In the genomic region with DNA sequence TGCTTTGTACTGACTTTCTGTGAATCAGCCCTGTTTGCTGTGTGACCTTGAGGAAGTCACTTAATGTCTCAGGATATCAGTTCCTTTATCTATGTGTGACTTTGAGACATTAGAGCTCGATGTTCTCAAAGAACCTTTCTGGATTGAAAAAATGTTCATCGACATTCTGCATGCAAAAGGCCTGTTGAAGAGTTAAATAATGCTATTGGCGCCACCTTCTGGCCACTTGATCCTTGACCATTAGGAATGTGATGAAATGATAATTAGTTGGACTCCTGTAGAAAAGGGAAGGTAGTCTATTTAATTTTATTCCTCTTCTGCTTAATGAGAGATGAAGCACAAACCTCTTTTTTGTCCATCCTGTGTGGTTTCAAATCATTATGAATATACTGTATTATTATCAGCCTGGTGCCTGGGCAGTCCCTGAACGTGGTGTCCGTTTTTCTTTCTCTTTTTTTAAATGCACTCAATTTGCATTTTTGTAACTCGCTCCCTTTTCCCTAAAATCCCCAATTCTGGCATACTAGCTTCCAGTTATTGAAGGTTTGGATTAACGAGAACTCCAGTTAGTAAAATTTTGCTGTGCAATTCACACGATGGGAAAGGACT, we compare ENCODE assay signal across 8 cellular contexts. TPM values are rescaled to one million over a fixed set of nuclear protein-coding genes. Genes with fewer than 3 reads are reported as not detected.
DNase-seq lines count a peak whose midpoint lies in the region; ATAC-seq and TF ChIP-seq lines count a peak whose summit lies in the region.

No MANE protein-coding gene starts in this region.

- H3T11ph ChIP-seq in H9 (ENCODE audit: low read length) = no peak overlapping the region

- CTCF ChIA-PET in activated CD4-positive, alpha-beta memory T cell treated with anti-CD3 and anti-CD28 coated beads for 36 hours (lab: Charles Lee) = interaction anchor here (0.6 to 2.7 kb wide), 23 partner anchors 9 to 685 kb away, joined by 3 to 12 read pairs (median 5); a partner anchor contains a TSS

- H3K36me3 Mint-ChIP-seq in CD14-positive monocyte (no peaks in the 10 kb centered on the region), H9 (ENCODE audit: insufficient read depth in 1 of 3, low read depth in 3 of 3) (no peaks in the 10 kb centered on the region)
- H3K36me3 Mint-ChIP-seq in activated CD4-positive, alpha-beta memory T cell treated with anti-CD3 and anti-CD28 coated beads for 36 hours = no peaks in the 10 kb centered on the region
- H3K36me3 Mint-ChIP-seq in activated T-helper 17 cell treated with anti-CD3 and anti-CD28 coated beads, Interleukin-2, amount 50 U/mL, for 72 hours (ENCODE audit: low read depth) = no peaks in the 10 kb centered on the region

- H3K4me1 Mint-ChIP-seq in CD14-positive monocyte (peaks cover 4% of the 10 kb centered on the region), H9 (peaks cover 4 to 12% of the 10 kb centered on the region in 2 experiments)
- H3K4me1 Mint-ChIP-seq in activated CD4-positive, alpha-beta memory T cell treated with anti-CD3 and anti-CD28 coated beads for 36 hours (ENCODE audit: low read depth) = no peaks in the 10 kb centered on the region
- no peaks in the 10 kb centered on the region for H3K4me1 Mint-ChIP-seq in activated T-helper 17 cell treated with anti-CD3 and anti-CD28 coated beads, Interleukin-2, amount 50 U/mL, for 72 hours

- intact Hi-C loops in CD14-positive monocyte (cut with micrococcal nuclease) = loop anchor here in 1 of 2 donors (10.0 kb wide), 1 partner anchor 318 kb away; no protein-coding TSS in a partner anchor
- intact Hi-C loops in activated CD4-positive, alpha-beta memory T cell treated with anti-CD3 and anti-CD28 coated beads for 36 hours (cut with micrococcal nuclease) = loop anchor here (1.0 to 2.0 kb wide), 2 partner anchors 134 to 496 kb away; a partner anchor contains a TSS

- no peaks in the 10 kb centered on the region for H4K20me1 ChIP-seq in H9 (ENCODE audit: control insufficient read depth, insufficient read depth, insufficient read length)

- H3K79me1 ChIP-seq in H9 (ENCODE audit: insufficient read depth, low read depth, low read length, poor library complexity, severe bottlenecking) = no peaks in the 10 kb centered on the region

- no peaks in the 10 kb centered on the region for H3K79me2 ChIP-seq in H9 (ENCODE audit: insufficient read depth, low read length)

- H2BK5ac ChIP-seq in H9 (ENCODE audit: insufficient read length, low read length) = no peak overlapping the region

- H2BK20ac ChIP-seq in H9 (ENCODE audit: low read depth, low read length, poor library complexity, severe bottlenecking) = no peak overlapping the region

- H3K9me3 ChIP-seq in H9 (ENCODE audit: control insufficient read depth, low read depth, low read length) = no peaks in the 10 kb centered on the region

- H3K4me2 ChIP-seq in H9 (ENCODE audit: insufficient read depth, insufficient read length, low read length) = no peak overlapping the region

- no peaks in the 10 kb centered on the region for H3K4me1 ChIP-seq in H9 (ENCODE audit: insufficient read depth, low read length)

- H3K9me3 Mint-ChIP-seq in CD14-positive monocyte (peaks cover 0 to 2% (median 0%) of the 10 kb centered on the region in 7 donors), H9 (no peaks in the 10 kb centered on the region; a peak in 1 of 5 replicates)
- H3K9me3 Mint-ChIP-seq in activated CD4-positive, alpha-beta memory T cell treated with anti-CD3 and anti-CD28 coated beads for 36 hours = no peaks in the 10 kb centered on the region
- H3K9me3 Mint-ChIP-seq in activated T-helper 17 cell treated with anti-CD3 and anti-CD28 coated beads, Interleukin-2, amount 50 U/mL, for 72 hours = no peaks in the 10 kb centered on the region

- no peak overlapping the region for H2AFZ ChIP-seq in H9 (ENCODE audit: low read length)

- H2AK5ac ChIP-seq in H9 (ENCODE audit: insufficient read length, low read length) = no peak overlapping the region

- H3K18ac ChIP-seq in H9 (ENCODE audit: insufficient read length, low read depth, low read length) = no peak overlapping the region

- H3K23ac ChIP-seq in H9 (ENCODE audit: insufficient read length, low read depth, low read length) = no peak overlapping the region

- H3K27ac Mint-ChIP-seq in CD14-positive monocyte (no peak overlapping the region), H9 (no peak overlapping the region)
- H3K27ac Mint-ChIP-seq in activated CD4-positive, alpha-beta memory T cell treated with anti-CD3 and anti-CD28 coated beads for 36 hours = no peak overlapping the region
- H3K27ac Mint-ChIP-seq in activated T-helper 17 cell treated with anti-CD3 and anti-CD28 coated beads, Interleukin-2, amount 50 U/mL, for 72 hours = no peak overlapping the region

- no peak overlapping the region for H2BK15ac ChIP-seq in H9 (ENCODE audit: low read depth, low read length)

- POLR2A ChIA-PET in activated CD4-positive, alpha-beta memory T cell treated with anti-CD3 and anti-CD28 coated beads for 36 hours (lab: Charles Lee) = no interaction called here

- TF ChIP-seq CTCF in CD14-positive monocyte (IDR thresholded peaks at IDR 0.05) (peak; percentile 80), H9 (conservative IDR thresholded peaks at IDR 0.05) (peak; percentile 83), fibroblast of pulmonary artery (IDR thresholded peaks at IDR 0.05; ENCODE audit: low read length, missing control alignments) (peak; percentile 69), omental fat pad (IDR thresholded peaks at IDR 0.05) (no peak)

- no peak overlapping the region for H3K14ac ChIP-seq in H9 (ENCODE audit: insufficient read depth, low read length)

- no peak overlapping the region for H2BK12ac ChIP-seq in H9 (ENCODE audit: insufficient read length, low read depth, low read length)

- no peak overlapping the region for H3K4me3 ChIP-seq in fibroblast of pulmonary artery (replicated peaks; ENCODE audit: low read depth, low read length)

- no peak overlapping the region for H4K5ac ChIP-seq in H9 (ENCODE audit: insufficient read length, low read depth, low read length)

- H3K27me3 ChIP-seq in H9 (ENCODE audit: insufficient read depth, low read length) = no peaks in the 10 kb centered on the region

- H3K27me3 Mint-ChIP-seq in CD14-positive monocyte (ENCODE audit: low read depth in 3 of 3) (peaks cover 0 to 1% (median under 1%) of the 10 kb centered on the region in 3 donors), H9 (ENCODE audit: low read depth) (peaks cover 4% of the 10 kb centered on the region)
- peaks cover 3% of the 10 kb centered on the region for H3K27me3 Mint-ChIP-seq in activated CD4-positive, alpha-beta memory T cell treated with anti-CD3 and anti-CD28 coated beads for 36 hours
- H3K27me3 Mint-ChIP-seq in activated T-helper 17 cell treated with anti-CD3 and anti-CD28 coated beads, Interleukin-2, amount 50 U/mL, for 72 hours = peaks cover 6% of the 10 kb centered on the region

- no peak overlapping the region for H4K91ac ChIP-seq in H9 (ENCODE audit: insufficient read length, low read depth, low read length)

- DNase-seq in CD14-positive monocyte (ENCODE audit: low spot score) = no peak
- DNase-seq in H9 = peak; percentile 44
- DNase-seq in NCI-H524 (lab: John Stamatoyannopoulos, UW) = peak; percentile 38 to 65
- peak; percentile 51 for DNase-seq in activated CD4-positive, alpha-beta memory T cell treated with anti-CD3 and anti-CD28 coated beads for 36 hours
- DNase-seq in fibroblast of pulmonary artery (ENCODE audit: low read depth) = peak; percentile 71
- peak; percentile 83 for DNase-seq in omental fat pad (ENCODE audit: low spot score)

- H4K8ac ChIP-seq in H9 (replicated peaks; ENCODE audit: insufficient read length, low read depth, low read length) = no peak overlapping the region

- no peak overlapping the region for H3K9ac ChIP-seq in H9 (ENCODE audit: extremely low read depth, insufficient read length, low read length)

- no peak overlapping the region for H3K4me3 Mint-ChIP-seq in CD14-positive monocyte
- H3K4me3 Mint-ChIP-seq in H9 = no peak overlapping the region
- no peak overlapping the region for H3K4me3 Mint-ChIP-seq in activated CD4-positive, alpha-beta memory T cell treated with anti-CD3 and anti-CD28 coated beads for 36 hours
- H3K4me3 Mint-ChIP-seq in activated T-helper 17 cell treated with anti-CD3 and anti-CD28 coated beads, Interleukin-2, amount 50 U/mL, for 72 hours = no peak overlapping the region

- H2BK120ac ChIP-seq in H9 (ENCODE audit: low read depth, low read length, poor library complexity, severe bottlenecking) = no peak overlapping the region

- no peak overlapping the region for H3K27ac ChIP-seq in H9 (ENCODE audit: insufficient read length, low read depth, low read length)

- WGBS in H9 (ENCODE audit: extremely low coverage, insufficient read length, low lambda C conversion rate) = no CpG with 5 or more reads among the region's 8 CpGs

- no peak overlapping the region for H3K56ac ChIP-seq in H9 (ENCODE audit: insufficient read length, low read depth, low read length)

- no peak overlapping the region for H3K4ac ChIP-seq in H9 (ENCODE audit: low read depth, low read length)

- ATAC-seq in omental fat pad (ENCODE audit: low FRiP score) (no peak), GM18517 (IDR thresholded peaks at IDR 0.05; ENCODE audit: unreplicated experiment) (no peak)
- ATAC-seq in activated T-helper 17 cell treated with anti-CD3 and anti-CD28 coated beads, Interleukin-2, amount 50 U/mL, for 72 hours (replicated peaks) = no peak

- H3K23me2 ChIP-seq in H9 (ENCODE audit: insufficient read length, low read depth, low read length, poor library complexity, severe bottlenecking) = no peaks in the 10 kb centered on the region

RNA-seq across cellular contexts. Expression of a gene that starts 20.7 kb away (rescaled TPM):
- polyA plus RNA-seq in CD14-positive monocyte = not detected
- total RNA-seq in H9 (2021) (not detected in 2 replicates), omental fat pad (not detected)
- total RNA-seq in activated CD4-positive, alpha-beta memory T cell treated with anti-CD3 and anti-CD28 coated beads for 36 hours = not detected
- not detected for total RNA-seq in activated T-helper 17 cell treated with anti-CD3 and anti-CD28 coated beads, Interleukin-2, amount 50 U/mL, for 72 hours

RNA-seq across cellular contexts. Expression of a gene that starts 54.2 kb away (rescaled TPM):
- polyA plus RNA-seq in CD14-positive monocyte = 100 to 1,000 TPM; 429 to 432 TPM
- total RNA-seq in H9 (2021) (9.9 and 10.4 TPM in 2 replicates), omental fat pad (100 to 1,000 TPM; 228 to 429 (median 293) TPM)
- total RNA-seq in activated CD4-positive, alpha-beta memory T cell treated with anti-CD3 and anti-CD28 coated beads for 36 hours = 10 to 100 TPM; 29.6 to 31.4 TPM
- 10 to 100 TPM; 12.4 to 25.6 TPM for total RNA-seq in activated T-helper 17 cell treated with anti-CD3 and anti-CD28 coated beads, Interleukin-2, amount 50 U/mL, for 72 hours

Comparison
In these comparisons a context has a peak if more than half of its experiments do, and no peak if none do; other contexts are left out.
1. CTCF ChIP-seq: peak in CD14-positive monocyte (single experiment), H9 (single experiment) and fibroblast of pulmonary artery (single experiment); none in omental fat pad (0 of 3).
2. RNA of a gene that starts 54.2 kb away (total RNA-seq): 228 to 429 TPM in omental fat pad; 29.6 to 31.4 TPM in activated CD4-positive, alpha-beta memory T cell treated with anti-CD3 and anti-CD28 coated beads for 36 hours, 12.4 to 25.6 TPM in activated T-helper 17 cell treated with anti-CD3 and anti-CD28 coated beads, Interleukin-2, amount 50 U/mL, for 72 hours and 9.9 to 10.4 TPM in H9; every median in the first group is over 4 times any median in the second.